Comparison of ENCODE assay signal across 9 cellular contexts in the genomic region with DNA sequence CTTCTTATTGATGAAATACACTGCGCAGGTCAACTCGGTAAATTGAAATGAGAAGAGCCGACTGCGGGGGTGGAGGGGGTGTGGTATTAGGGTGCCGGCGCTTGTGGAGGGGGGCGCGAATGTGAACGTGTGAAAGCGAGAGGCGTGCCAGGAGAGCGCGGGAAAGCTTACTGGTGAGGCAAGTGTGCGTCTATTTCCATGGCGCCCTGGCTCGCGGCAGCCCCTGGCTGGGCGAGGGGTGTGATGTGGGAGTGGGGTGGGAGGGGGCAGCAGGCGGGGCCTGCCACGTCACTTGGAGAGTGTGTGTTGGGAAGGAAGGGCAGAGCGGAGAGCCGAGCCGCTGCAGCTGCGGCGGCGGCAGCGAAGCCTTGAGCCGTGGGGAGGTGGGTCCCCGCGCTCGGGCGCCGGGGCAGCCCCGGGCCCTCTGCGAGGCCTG.
DNase-seq lines count a peak whose midpoint lies in the region; ATAC-seq and TF ChIP-seq lines count a peak whose summit lies in the region.
"Had no signal": no experiment of that assay in that cellular context is flagged by ENCODE, and none has a peak within 500 bp of the region (broad histone marks: within the 10 kb centered on the region; RNA-seq: fewer than 3 reads in every experiment).

No MANE protein-coding gene starts in this region.

- H3K36me3 ChIP-seq in CD4-positive, alpha-beta memory T cell (ENCODE audit: insufficient read depth, low read length), result no peaks in the 10 kb centered on the region
- H3K36me3 ChIP-seq in endocrine pancreas (ENCODE audit: control insufficient read depth, insufficient read depth, low read length) (no peaks in the 10 kb centered on the region), SJCRH30 (no peaks in the 10 kb centered on the region), right lobe of liver (no peaks in the 10 kb centered on the region)

- POLR2A ChIA-PET in CD4-positive, alpha-beta memory T cell (lab: Charles Lee; ENCODE audit: partially characterized antibody), result no interaction called here

- peak overlapping the region; percentile 72 to 90 (median 80) for H3K4me3 Mint-ChIP-seq in CD4-positive, alpha-beta memory T cell
- H3K4me3 Mint-ChIP-seq in nephron progenitor cell, result peak overlapping the region; percentile 77

- H3K27ac Mint-ChIP-seq in CD4-positive, alpha-beta memory T cell, result peak overlapping the region in 6 of 7 donors; percentile 2 to 86 (median 36)
- H3K27ac Mint-ChIP-seq in nephron progenitor cell, result no peak overlapping the region

- no peak overlapping the region for H3K27ac ChIP-seq in CD4-positive, alpha-beta memory T cell (ENCODE audit: low read depth, low read length)
- H3K27ac ChIP-seq in SJCRH30 (no peak overlapping the region), right lobe of liver (no peak overlapping the region)

- no peak for TF ChIP-seq POLR2A in right lobe of liver (IDR thresholded peaks at IDR 0.05)

- no peaks in the 10 kb centered on the region for H3K27me3 ChIP-seq in CD4-positive, alpha-beta memory T cell (ENCODE audit: insufficient read depth, low read length)
- no peaks in the 10 kb centered on the region for H3K27me3 ChIP-seq in endocrine pancreas (ENCODE audit: control insufficient read depth, insufficient read depth, low read length)
- H3K27me3 ChIP-seq in SJCRH30, result 0 out of 2 replicates have a peak, but pooled peaks cover under 1% of the 10 kb centered on the region
- peaks cover 0 to 9% of the 10 kb centered on the region in 2 donors for H3K27me3 ChIP-seq in right lobe of liver

- peaks cover 0 to 6% of the 10 kb centered on the region in 2 donors for H3K36me3 Mint-ChIP-seq in CD4-positive, alpha-beta memory T cell
- H3K36me3 Mint-ChIP-seq in nephron progenitor cell (ENCODE audit: low read depth), result peaks cover 35% of the 10 kb centered on the region

- no peak for ATAC-seq in right lobe of liver

- TF ChIP-seq CTCF in nephron progenitor cell (IDR thresholded peaks at IDR 0.05) (no peak), right lobe of liver (IDR thresholded peaks at IDR 0.05) (no peak)

- H3K27me3 Mint-ChIP-seq in CD4-positive, alpha-beta memory T cell, result peaks cover 5 to 14% of the 10 kb centered on the region in 2 donors
- H3K27me3 Mint-ChIP-seq in nephron progenitor cell (ENCODE audit: low read depth, poor library complexity), result peaks cover 61% of the 10 kb centered on the region

- in situ Hi-C loops in KBM-7 (cut with MboI; ENCODE audit: low pct_unique_long_range_greater_than_20kb, low sequenced_read_pairs), result no loop called here

- peaks cover 35 to 60% (median 50%) of the 10 kb centered on the region in 4 donors for H3K4me1 Mint-ChIP-seq in CD4-positive, alpha-beta memory T cell
- peaks cover 24% of the 10 kb centered on the region for H3K4me1 Mint-ChIP-seq in nephron progenitor cell

- peak overlapping the region; percentile 94 for H3K9ac ChIP-seq in endocrine pancreas (ENCODE audit: control insufficient read depth, insufficient read depth, low read length)

- H3K9me3 Mint-ChIP-seq in CD4-positive, alpha-beta memory T cell, result no peaks in the 10 kb centered on the region
- no peaks in the 10 kb centered on the region for H3K9me3 Mint-ChIP-seq in nephron progenitor cell

- DNase-seq in CD4-positive, alpha-beta memory T cell, result peak in 2 of 5 donors; percentile 13 to 45
- DNase-seq in NCI-H1694 treated with DMSO at 0.1 percent for 48 hours (lab: John Stamatoyannopoulos, UW), result peak; percentile 15
- DNase-seq in nephron progenitor cell, result peak; percentile 73
- DNase-seq in SJCRH30, result no peak
- DNase-seq in KBM-7, result no peak
- no peak for DNase-seq in NCI-H446 treated with DMSO at 0.1 percent for 48 hours (lab: John Stamatoyannopoulos, UW)
- DNase-seq in right lobe of liver, result no peak
- DNase-seq: SHP77 had no signal

- H3K4me1 ChIP-seq in CD4-positive, alpha-beta memory T cell (ENCODE audit: insufficient read depth, low read length), result peaks cover 43% of the 10 kb centered on the region
- H3K4me1 ChIP-seq in endocrine pancreas (ENCODE audit: control insufficient read depth, insufficient read depth, low read length) (peaks cover 12% of the 10 kb centered on the region), SJCRH30 (no peaks in the 10 kb centered on the region), right lobe of liver (peaks cover 0 to 7% (median 0%) of the 10 kb centered on the region in 4 donors)

- 0% methylated on average over 14 of the region's 35 CpGs for WGBS in right lobe of liver (ENCODE audit: insufficient coverage, low coverage, low lambda C conversion rate, missing lambda C conversion rate)

- intact Hi-C loops in CD4-positive, alpha-beta memory T cell (cut with micrococcal nuclease), result no loop called here
- intact Hi-C loops in right lobe of liver (cut with DNase I), result no loop called here

- peak overlapping the region in 1 of 2 donors; percentile 29 for H3K4me3 ChIP-seq in CD4-positive, alpha-beta memory T cell (ENCODE audit: low read length in 2 of 2)
- H3K4me3 ChIP-seq in endocrine pancreas (ENCODE audit: control insufficient read depth, insufficient read depth, low read length) (no peak overlapping the region), SJCRH30 (no peak overlapping the region), right lobe of liver (peak overlapping the region in 1 of 3 donors; percentile 24)

- CTCF ChIA-PET in CD4-positive, alpha-beta memory T cell (lab: Charles Lee; ENCODE audit: partially characterized antibody), result interaction anchor here (0.9 to 3.4 kb wide), 2 partner anchors 45 to 48 kb away, joined by 4 to 10 read pairs; no protein-coding TSS in a partner anchor

- H3K9me3 ChIP-seq in CD4-positive, alpha-beta memory T cell (ENCODE audit: control insufficient read depth in 1 of 2, low read length in 2 of 2), result no peaks in the 10 kb centered on the region
- H3K9me3 ChIP-seq in endocrine pancreas (ENCODE audit: control insufficient read depth, low read length), result no peaks in the 10 kb centered on the region
- H3K9me3 ChIP-seq in SJCRH30 (replicated peaks), result no peaks in the 10 kb centered on the region
- H3K9me3 ChIP-seq in right lobe of liver, result no peaks in the 10 kb centered on the region

Comparison
In these comparisons a context has a peak if more than half of its experiments do, and no peak if none do; other contexts are left out.
1. DNase-seq: peak in NCI-H1694 treated with DMSO at 0.1 percent for 48 hours (single experiment) and nephron progenitor cell (single experiment); none in SJCRH30 (0 of 2), KBM-7 (single experiment), NCI-H446 treated with DMSO at 0.1 percent for 48 hours (single experiment) and right lobe of liver (0 of 3).